Comparison of ENCODE assay signal across 9 cellular contexts in the genomic region with DNA sequence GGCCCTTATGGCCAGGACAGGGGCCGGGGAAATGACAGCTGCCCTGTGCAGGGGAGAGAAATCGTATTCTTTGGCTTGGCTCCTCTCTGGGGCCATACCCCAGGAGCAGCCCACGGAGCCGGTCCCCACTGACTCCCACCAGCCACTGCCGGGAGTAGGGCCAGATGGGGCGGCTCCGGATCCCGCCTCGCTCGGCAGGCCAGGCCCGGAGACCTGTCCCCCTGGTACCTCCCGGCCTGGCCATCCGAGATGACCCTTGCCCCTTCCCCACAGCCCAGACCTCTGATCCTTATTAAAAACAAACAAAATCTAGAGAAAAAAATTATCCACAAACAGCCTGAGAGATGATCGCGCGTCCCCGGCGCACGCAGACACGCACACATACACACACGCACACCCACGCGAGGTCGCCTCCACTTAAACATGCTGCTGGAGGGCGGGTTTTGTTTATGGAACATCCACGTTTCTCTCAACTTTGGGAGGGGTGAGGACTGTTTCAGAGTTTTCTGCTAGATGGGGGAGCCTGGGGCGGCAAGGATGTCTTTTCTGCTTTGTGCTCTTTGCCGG. TPM values are rescaled to one million over a fixed set of nuclear protein-coding genes. Genes with fewer than 3 reads are reported as not detected.
DNase-seq lines count a peak whose midpoint lies in the region; ATAC-seq and TF ChIP-seq lines count a peak whose summit lies in the region.
"Had no signal": no experiment of that assay in that cellular context is flagged by ENCODE, and none has a peak within 500 bp of the region (broad histone marks: within the 10 kb centered on the region; RNA-seq: fewer than 3 reads in every experiment).

No MANE protein-coding gene starts in this region.

- no peak for DNase-seq in T-helper 2 cell treated with Interferon-gamma antibody and Interleukin-4, amounts not matched to agents 5 μg/mL and 100 μg/mL, for 36 hours (ENCODE audit: low spot score)
- DNase-seq in T-helper 2 cell (no peak), glutamatergic neuron (peak; percentile 74), pons (ENCODE audit: low spot score) (peak; percentile 14), NCI-H2196 (lab: John Stamatoyannopoulos, UW; ENCODE audit: unreplicated experiment) (no peak), germinal center (ENCODE audit: low spot score) (no peak)
- DNase-seq in activated CD4-positive, alpha-beta memory T cell treated with anti-CD3 and anti-CD28 coated beads for 36 hours, result no peak

- H3K27ac Mint-ChIP-seq in T-helper 2 cell treated with Interferon-gamma antibody and Interleukin-4, amounts not matched to agents 5 μg/mL and 100 μg/mL, for 36 hours, result no peak overlapping the region
- H3K27ac Mint-ChIP-seq in activated CD4-positive, alpha-beta memory T cell treated with anti-CD3 and anti-CD28 coated beads for 36 hours, result no peak overlapping the region
- peak overlapping the region; percentile 100 for H3K27ac Mint-ChIP-seq in glutamatergic neuron (ENCODE audit: unreplicated experiment)

- no peak for TF ChIP-seq CTCF in glutamatergic neuron (IDR thresholded peaks at IDR 0.05; ENCODE audit: partially characterized antibody, unreplicated experiment)

- peak overlapping the region; percentile 48 for H3K4me3 Mint-ChIP-seq in T-helper 2 cell treated with Interferon-gamma antibody and Interleukin-4, amounts not matched to agents 5 μg/mL and 100 μg/mL, for 36 hours
- peak overlapping the region; percentile 46 for H3K4me3 Mint-ChIP-seq in activated CD4-positive, alpha-beta memory T cell treated with anti-CD3 and anti-CD28 coated beads for 36 hours
- peak overlapping the region; percentile 87 for H3K4me3 Mint-ChIP-seq in glutamatergic neuron (ENCODE audit: unreplicated experiment)

- CTCF ChIA-PET in activated CD4-positive, alpha-beta memory T cell treated with anti-CD3 and anti-CD28 coated beads for 36 hours (lab: Charles Lee), result no interaction called here

- no peaks in the 10 kb centered on the region for H3K9me3 Mint-ChIP-seq in T-helper 2 cell treated with Interferon-gamma antibody and Interleukin-4, amounts not matched to agents 5 μg/mL and 100 μg/mL, for 36 hours
- H3K9me3 Mint-ChIP-seq in activated CD4-positive, alpha-beta memory T cell treated with anti-CD3 and anti-CD28 coated beads for 36 hours, result no peaks in the 10 kb centered on the region
- H3K9me3 Mint-ChIP-seq in glutamatergic neuron (ENCODE audit: unreplicated experiment), result peaks cover 15% of the 10 kb centered on the region

- ATAC-seq in HG02840 (IDR thresholded peaks at IDR 0.05; ENCODE audit: low FRiP score, unreplicated experiment), result no peak

- no peaks in the 10 kb centered on the region for H3K36me3 Mint-ChIP-seq in T-helper 2 cell treated with Interferon-gamma antibody and Interleukin-4, amounts not matched to agents 5 μg/mL and 100 μg/mL, for 36 hours (ENCODE audit: low read depth)
- no peaks in the 10 kb centered on the region for H3K36me3 Mint-ChIP-seq in activated CD4-positive, alpha-beta memory T cell treated with anti-CD3 and anti-CD28 coated beads for 36 hours
- no peaks in the 10 kb centered on the region for H3K36me3 Mint-ChIP-seq in glutamatergic neuron (ENCODE audit: unreplicated experiment)

- peaks cover 3% of the 10 kb centered on the region for H3K4me1 Mint-ChIP-seq in T-helper 2 cell treated with Interferon-gamma antibody and Interleukin-4, amounts not matched to agents 5 μg/mL and 100 μg/mL, for 36 hours (ENCODE audit: low read depth)
- H3K4me1 Mint-ChIP-seq in activated CD4-positive, alpha-beta memory T cell treated with anti-CD3 and anti-CD28 coated beads for 36 hours (ENCODE audit: low read depth), result peaks cover 4% of the 10 kb centered on the region
- H3K4me1 Mint-ChIP-seq in glutamatergic neuron (ENCODE audit: low read depth, unreplicated experiment), result peaks cover 31% of the 10 kb centered on the region

- POLR2A ChIA-PET in activated CD4-positive, alpha-beta memory T cell treated with anti-CD3 and anti-CD28 coated beads for 36 hours (lab: Charles Lee), result no interaction called here

- peaks cover 35% of the 10 kb centered on the region for H3K27me3 Mint-ChIP-seq in T-helper 2 cell treated with Interferon-gamma antibody and Interleukin-4, amounts not matched to agents 5 μg/mL and 100 μg/mL, for 36 hours (ENCODE audit: low read depth)
- peaks cover 21% of the 10 kb centered on the region for H3K27me3 Mint-ChIP-seq in activated CD4-positive, alpha-beta memory T cell treated with anti-CD3 and anti-CD28 coated beads for 36 hours
- H3K27me3 Mint-ChIP-seq in glutamatergic neuron (ENCODE audit: unreplicated experiment), result peaks cover 8% of the 10 kb centered on the region

- intact Hi-C loops in activated CD4-positive, alpha-beta memory T cell treated with anti-CD3 and anti-CD28 coated beads for 36 hours (cut with micrococcal nuclease), result no loop called here

RNA-seq across cellular contexts. Expression of gene IGLL1, which starts 59.1 kb away (rescaled TPM):
- not detected for total RNA-seq in activated CD4-positive, alpha-beta memory T cell treated with anti-CD3 and anti-CD28 coated beads for 36 hours
- not detected for total RNA-seq in glutamatergic neuron (ENCODE audit: unreplicated experiment)
- total RNA-seq: bronchial epithelial cell had no signal

Comparison
In these comparisons a context has a peak if more than half of its experiments do, and no peak if none do; other contexts are left out.
1. DNase-seq: peak in glutamatergic neuron (single experiment) and pons (single experiment); none in T-helper 2 cell treated with Interferon-gamma antibody and Interleukin-4, amounts not matched to agents 5 μg/mL and 100 μg/mL, for 36 hours (single experiment), T-helper 2 cell (0 of 5), activated CD4-positive, alpha-beta memory T cell treated with anti-CD3 and anti-CD28 coated beads for 36 hours (single experiment), NCI-H2196 (single experiment) and germinal center (single experiment).
2. Peak in every context shown above with its lines, with median percentiles within 50 percentile points of each other: H3K4me3 Mint-ChIP-seq.